ENCODE assay signal across 10 cellular contexts in the genomic region with DNA sequence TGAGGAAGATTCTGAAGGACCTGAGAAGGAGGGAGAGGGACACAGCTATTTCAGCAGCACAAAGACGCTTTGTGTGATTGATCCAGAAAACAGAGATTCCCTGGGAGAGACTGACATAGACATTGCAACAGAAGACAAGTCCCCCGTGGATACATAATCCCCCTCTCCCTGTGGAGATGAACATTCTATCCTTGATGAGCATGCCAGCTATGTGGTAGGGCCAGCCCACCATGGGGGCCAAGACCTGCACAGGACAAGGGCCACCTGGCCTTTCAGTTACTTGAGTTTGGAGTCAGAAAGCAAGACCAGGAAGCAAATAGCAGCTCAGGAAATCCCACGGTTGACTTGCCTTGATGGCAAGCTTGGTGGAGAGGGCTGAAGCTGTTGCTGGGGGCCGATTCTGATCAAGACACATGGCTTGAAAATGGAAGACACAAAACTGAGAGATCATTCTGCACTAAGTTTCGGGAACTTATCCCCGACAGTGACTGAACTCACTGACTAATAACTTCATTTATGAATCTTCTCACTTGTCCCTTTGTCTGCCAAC.
DNase-seq lines count a peak whose midpoint lies in the region; ATAC-seq and TF ChIP-seq lines count a peak whose summit lies in the region.
"Had no signal": no experiment of that assay in that cellular context is flagged by ENCODE, and none has a peak within 500 bp of the region (broad histone marks: within the 10 kb centered on the region; RNA-seq: fewer than 3 reads in every experiment).

No MANE protein-coding gene starts in this region.

- H3K27ac Mint-ChIP-seq in endothelial cell (ENCODE audit: unreplicated experiment) = peak overlapping the region; percentile 94
- peak overlapping the region; percentile 93 for H3K27ac Mint-ChIP-seq in stimulated activated naive B cell treated with anti-CD40 and anti-IgM and Interleukin-4, amounts not matched to agents 10 μg/mL and 1 μg/mL and 100 μg/mL, for 72 hours

- DNase-seq in activated CD8-positive, alpha-beta memory T cell treated with anti-CD3 and anti-CD28 coated beads, Interleukin-2, amount 50 U/mL, for 48 hours = peak; percentile 61
- no peak for DNase-seq in activated CD8-positive, alpha-beta memory T cell treated with anti-CD3 and anti-CD28 coated beads, Interleukin-2, amount 50 U/mL, for 4 hours
- no peak for DNase-seq in PC-9
- DNase-seq in endothelial cell (ENCODE audit: low spot score) = no peak
- no peak for DNase-seq in stimulated activated naive B cell treated with anti-CD40 and anti-IgM and Interleukin-4, amounts not matched to agents 10 μg/mL and 1 μg/mL and 100 μg/mL, for 72 hours
- no peak for DNase-seq in RPMI8226
- no peak for DNase-seq in activated gamma-delta T cell (lab: John Stamatoyannopoulos, UW)
- no peak for DNase-seq in cerebellar cortex (ENCODE audit: low spot score)
- DNase-seq: NCI-H774, pancreas had no signal

- no peaks in the 10 kb centered on the region for H3K9me3 ChIP-seq in PC-9 (ENCODE audit: insufficient read depth, low read depth)
- H3K9me3 ChIP-seq: pancreas had no signal

- no peaks in the 10 kb centered on the region for H3K36me3 ChIP-seq in PC-9 (ENCODE audit: low read depth)
- H3K36me3 ChIP-seq: pancreas had no signal

- POLR2A ChIA-PET in PC-9 (lab: Charles Lee; ENCODE audit: unreplicated experiment) = no interaction called here

- ATAC-seq in stimulated activated naive B cell treated with anti-CD40 and anti-IgM and Interleukin-4, amounts not matched to agents 10 μg/mL and 1 μg/mL and 100 μg/mL, for 72 hours (replicated peaks) = no peak

- peak overlapping the region; percentile 44 for H3K4me3 Mint-ChIP-seq in endothelial cell (ENCODE audit: unreplicated experiment)
- H3K4me3 Mint-ChIP-seq in stimulated activated naive B cell treated with anti-CD40 and anti-IgM and Interleukin-4, amounts not matched to agents 10 μg/mL and 1 μg/mL and 100 μg/mL, for 72 hours = peak overlapping the region; percentile 57

- BruUV-seq in PC-9 (replicated peaks; lab: Mats Ljungman, UMichigan) = no TSS peak

- H2AFZ ChIP-seq in PC-9 = peak overlapping the region; percentile 13; the same call in 1 of the 2 replicates

- no peaks in the 10 kb centered on the region for H3K9me3 Mint-ChIP-seq in endothelial cell (ENCODE audit: unreplicated experiment)
- no peaks in the 10 kb centered on the region for H3K9me3 Mint-ChIP-seq in stimulated activated naive B cell treated with anti-CD40 and anti-IgM and Interleukin-4, amounts not matched to agents 10 μg/mL and 1 μg/mL and 100 μg/mL, for 72 hours

- H3K27ac ChIP-seq in PC-9 = no peak overlapping the region
- H3K27ac ChIP-seq: pancreas had no signal

- H3K9me2 ChIP-seq in PC-9 (ENCODE audit: insufficient read depth) = no peaks in the 10 kb centered on the region

- CTCF ChIA-PET in PC-9 (lab: Charles Lee) = no interaction called here

- H3K27me3 ChIP-seq in PC-9 (ENCODE audit: insufficient read depth, low read depth) = no peaks in the 10 kb centered on the region
- H3K27me3 ChIP-seq: pancreas had no signal

- no peaks in the 10 kb centered on the region for H4K20me1 ChIP-seq in PC-9 (ENCODE audit: insufficient read depth)

- H3K79me2 ChIP-seq in PC-9 (ENCODE audit: low read depth) = no peaks in the 10 kb centered on the region

- H3K4me1 ChIP-seq in PC-9 (replicated peaks; ENCODE audit: insufficient read depth) = no peaks in the 10 kb centered on the region
- H3K4me1 ChIP-seq: pancreas had no signal

- no peak overlapping the region for H3K4me3 ChIP-seq in PC-9
- H3K4me3 ChIP-seq: pancreas had no signal

- H3K36me3 Mint-ChIP-seq in endothelial cell (ENCODE audit: low read depth, unreplicated experiment) = peaks cover 51% of the 10 kb centered on the region
- peaks cover 32 to 41% of the 10 kb centered on the region in 2 donors for H3K36me3 Mint-ChIP-seq in stimulated activated naive B cell treated with anti-CD40 and anti-IgM and Interleukin-4, amounts not matched to agents 10 μg/mL and 1 μg/mL and 100 μg/mL, for 72 hours

- H3K27me3 Mint-ChIP-seq in endothelial cell (ENCODE audit: unreplicated experiment) = peaks cover 7% of the 10 kb centered on the region
- no peaks in the 10 kb centered on the region for H3K27me3 Mint-ChIP-seq in stimulated activated naive B cell treated with anti-CD40 and anti-IgM and Interleukin-4, amounts not matched to agents 10 μg/mL and 1 μg/mL and 100 μg/mL, for 72 hours

- H3K4me2 ChIP-seq in PC-9 = no peak overlapping the region

- intact Hi-C loops in PC-9 (cut with micrococcal nuclease; ENCODE audit: unreplicated experiment) = no loop called here

- TF ChIP-seq CTCF in PC-9 (conservative IDR thresholded peaks at IDR 0.05) (no peak), endothelial cell (IDR thresholded peaks at IDR 0.05; ENCODE audit: unreplicated experiment) (no peak)

- H3F3A ChIP-seq in PC-9 (ENCODE audit: insufficient read depth, low read depth) = no peaks in the 10 kb centered on the region

- peaks cover 42% of the 10 kb centered on the region for H3K4me1 Mint-ChIP-seq in endothelial cell (ENCODE audit: unreplicated experiment)
- H3K4me1 Mint-ChIP-seq in stimulated activated naive B cell treated with anti-CD40 and anti-IgM and Interleukin-4, amounts not matched to agents 10 μg/mL and 1 μg/mL and 100 μg/mL, for 72 hours = peaks cover 61 to 93% of the 10 kb centered on the region in 2 donors
